Comparison of ENCODE assay signal across 33 cellular contexts in genomic region chr11:109089144-109089543, GRCh38.
"Had no signal": no experiment of that assay in that cellular context is flagged by ENCODE, and none has a peak within 500 bp of the region (broad histone marks: within the 10 kb centered on the region; RNA-seq: fewer than 3 reads in every experiment).

No MANE protein-coding gene starts in this region.

- ATAC-seq: activated CD4-positive, CD25-positive, alpha-beta regulatory T cell treated with anti-CD3 and anti-CD28 coated beads, Interleukin-2, amount 50 U/mL, for 24 hours; activated CD8-positive, alpha-beta memory T cell treated with anti-CD3 and anti-CD28 coated beads, Interleukin-2, amount 10 ng/mL, durations not matched to agents 7 days and 5 days; activated naive CD4-positive, alpha-beta T cell treated with anti-CD3 and anti-CD28 coated beads, Interleukin-2, amount 50 U/mL, for 72 hours; activated naive CD8-positive, alpha-beta T cell treated with anti-CD3 and anti-CD28 coated beads, Interleukin-2, amount 50 U/mL, for 24 hours had no signal

- H3K9me3 Mint-ChIP-seq: activated naive CD4-positive, alpha-beta T cell treated with anti-CD3 and anti-CD28 coated beads, Interleukin-2, amount 50 U/mL, for 72 hours; activated naive CD8-positive, alpha-beta T cell treated with anti-CD3 and anti-CD28 coated beads, Interleukin-2, amount 50 U/mL, for 24 hours; activated T-helper 1 cell treated with anti-CD3 and anti-CD28 coated beads, Interleukin-12 subunit alpha, Interleukin-12 subunit beta, Interleukin-2, Interleukin-4 antibody, amounts not matched to agents 30 ng/mL and 10 ng/mL and 1 ng/mL, durations not matched to agents 14 hours and 24 hours and 36 hours had no signal

- H3K27me3 ChIP-seq: cardiac muscle cell, MG63, Peyer's patch, SJCRH30 had no signal

- H3K27ac Mint-ChIP-seq: activated CD8-positive, alpha-beta memory T cell treated with anti-CD3 and anti-CD28 coated beads, Interleukin-2, amount 10 ng/mL, durations not matched to agents 7 days and 5 days; activated naive CD8-positive, alpha-beta T cell treated with anti-CD3 and anti-CD28 coated beads, Interleukin-2, amount 50 U/mL, for 24 hours; activated T-cell treated with anti-CD3 and anti-CD28 coated beads, Interleukin-2, amount 50 U/mL, for 24 hours; activated T-helper 1 cell treated with anti-CD3 and anti-CD28 coated beads, Interleukin-12 subunit alpha, Interleukin-12 subunit beta, Interleukin-2, Interleukin-4 antibody, amounts not matched to agents 30 ng/mL and 10 ng/mL and 1 ng/mL, durations not matched to agents 14 hours and 24 hours and 36 hours; brain had no signal

- DNase-seq: activated CD4-positive, alpha-beta T cell treated with anti-CD3 and anti-CD28 coated beads for 4 hours; activated CD4-positive, alpha-beta T cell treated with anti-CD3 and anti-CD28 coated beads, Interleukin-2, amount 50 U/mL, for 48 hours; activated CD8-positive, alpha-beta memory T cell treated with anti-CD3 and anti-CD28 coated beads, Interleukin-2, amount 10 ng/mL, durations not matched to agents 7 days and 5 days; activated effector memory CD4-positive, alpha-beta T cell treated with anti-CD3 and anti-CD28 coated beads, Interleukin-2, amount 50 U/mL, for 16 hours; activated naive CD4-positive, alpha-beta T cell treated with Interleukin-2 at 50 U/mL for 16 hours; activated naive CD8-positive, alpha-beta T cell treated with anti-CD3 and anti-CD28 coated beads, Interleukin-2, amount 50 U/mL, for 24 hours; activated T-cell treated with anti-CD3 and anti-CD28 coated beads, Interleukin-2, amount 50 U/mL, for 24 hours; amygdala; MG63; MV-4-11; NCI-H1092 treated with DMSO at 0.1 percent for 48 hours; NCI-H1417 treated with DMSO at 0.1 percent for 48 hours; NCI-H1694; NCI-H2029; NCI-H2107; NCI-H2171 treated with DMSO at 0.1 percent for 48 hours; NCI-H345; NCI-H510A; NCI-H526 treated with DMSO at 0.1 percent for 48 hours; NCI-H82; OCI-M1; Peyer's patch; Right ventricle myocardium superior; SJCRH30; SK-N-SH; T-helper 1 cell; WERI-Rb-1 had no signal

- H3K27ac ChIP-seq: cardiac muscle cell, Peyer's patch, RWPE1, SJCRH30, WERI-Rb-1 had no signal

- H3K4me3 Mint-ChIP-seq: activated CD8-positive, alpha-beta memory T cell treated with anti-CD3 and anti-CD28 coated beads, Interleukin-2, amount 10 ng/mL, durations not matched to agents 7 days and 5 days; activated naive CD8-positive, alpha-beta T cell treated with anti-CD3 and anti-CD28 coated beads, Interleukin-2, amount 50 U/mL, for 24 hours; activated T-cell treated with anti-CD3 and anti-CD28 coated beads, Interleukin-2, amount 50 U/mL, for 24 hours; activated T-helper 1 cell treated with anti-CD3 and anti-CD28 coated beads, Interleukin-12 subunit alpha, Interleukin-12 subunit beta, Interleukin-2, Interleukin-4 antibody, amounts not matched to agents 30 ng/mL and 10 ng/mL and 1 ng/mL, durations not matched to agents 14 hours and 24 hours and 36 hours; brain had no signal

- H3K36me3 ChIP-seq: cardiac muscle cell, MG63, Peyer's patch, SJCRH30, WERI-Rb-1 had no signal

- H3K4me2 ChIP-seq: SK-N-SH had no signal

- H3K9ac ChIP-seq: SK-N-SH had no signal

- H3K36me3 Mint-ChIP-seq: activated CD8-positive, alpha-beta memory T cell treated with anti-CD3 and anti-CD28 coated beads, Interleukin-2, amount 10 ng/mL, durations not matched to agents 7 days and 5 days; activated naive CD4-positive, alpha-beta T cell treated with anti-CD3 and anti-CD28 coated beads, Interleukin-2, amount 50 U/mL, for 72 hours; brain had no signal

- H3K27me3 Mint-ChIP-seq: activated CD8-positive, alpha-beta memory T cell treated with anti-CD3 and anti-CD28 coated beads, Interleukin-2, amount 10 ng/mL, durations not matched to agents 7 days and 5 days; activated naive CD8-positive, alpha-beta T cell treated with anti-CD3 and anti-CD28 coated beads, Interleukin-2, amount 50 U/mL, for 24 hours; activated T-cell treated with anti-CD3 and anti-CD28 coated beads, Interleukin-2, amount 50 U/mL, for 24 hours; brain had no signal

- H3K4me1 ChIP-seq: Peyer's patch, SJCRH30 had no signal

- H3K9me2 ChIP-seq: SK-N-SH had no signal

- H3K9me3 ChIP-seq: MG63, Peyer's patch, SJCRH30, SK-N-SH had no signal

- H3K4me1 Mint-ChIP-seq: activated CD8-positive, alpha-beta memory T cell treated with anti-CD3 and anti-CD28 coated beads, Interleukin-2, amount 10 ng/mL, durations not matched to agents 7 days and 5 days; activated naive CD8-positive, alpha-beta T cell treated with anti-CD3 and anti-CD28 coated beads, Interleukin-2, amount 50 U/mL, for 24 hours had no signal

- H3K4me3 ChIP-seq: cardiac muscle cell, MG63, Peyer's patch, SJCRH30 had no signal
